ENCODE assay signal across 12 cellular contexts in genomic region chr4:90025248-90025647, GRCh38.
DNase-seq lines count a peak whose midpoint lies in the region; ATAC-seq, FAIRE-seq and TF ChIP-seq lines count a peak whose summit lies in the region.
"Had no signal": no experiment of that assay in that cellular context is flagged by ENCODE, and none has a peak within 500 bp of the region (broad histone marks: within the 10 kb centered on the region; RNA-seq: fewer than 3 reads in every experiment).

No MANE protein-coding gene starts in this region.

- H3K36me3 Mint-ChIP-seq in astrocyte (ENCODE audit: low read depth, unreplicated experiment), result no peaks in the 10 kb centered on the region

- no peak for FAIRE-seq in astrocyte (lab: Jason Lieb, UNC)
- FAIRE-seq: GM18507, keratinocyte had no signal

- no peaks in the 10 kb centered on the region for H3K27me3 Mint-ChIP-seq in astrocyte (ENCODE audit: low read depth, unreplicated experiment)

- TF ChIP-seq CTCF in HEK293 (tag by site-specific recombination; IDR thresholded peaks at IDR 0.05) (no peak), astrocyte (IDR thresholded peaks at IDR 0.05; ENCODE audit: insufficient read depth, low read depth, low read length) (peak; percentile 28), testis (IDR thresholded peaks at IDR 0.05) (peak in 1 of 3 experiments; percentile 16)

- H3K4me1 Mint-ChIP-seq in astrocyte (ENCODE audit: low read depth, unreplicated experiment), result no peaks in the 10 kb centered on the region

- DNase-seq in DMS53 treated with DMSO at 0.1 percent for 48 hours (lab: John Stamatoyannopoulos, UW; ENCODE audit: unreplicated experiment) (peak; percentile 31), astrocyte (ENCODE audit: low read depth) (no peak), medulla oblongata (ENCODE audit: extremely low spot score) (peak; percentile 28), testis (no peak), aorta (no peak), cerebellar nuclear complex (lab: John Stamatoyannopoulos, UW) (no peak)
- DNase-seq in activated T-cell treated with anti-CD3 and anti-CD28 coated beads, Interleukin-2, amount 50 U/mL, for 48 hours, result no peak
- DNase-seq: activated CD4-positive, CD25-positive, alpha-beta regulatory T cell treated with anti-CD3 and anti-CD28 coated beads, Interleukin-2, amount 50 U/mL, for 72 hours; NCI-H187 had no signal

- CTCF ChIA-PET in HEK293 (lab: Yijun Ruan, JAX), result interaction anchor here (0.7 to 1.5 kb wide), 3 partner anchors 215 to 270 kb away, joined by 3 to 4 read pairs (median 3); no protein-coding TSS in a partner anchor

- H3K4me3 ChIP-seq in HEK293 (ENCODE audit: low read depth, low read length) (no peak overlapping the region), astrocyte (ENCODE audit: insufficient read depth, low read depth, low read length) (no peak overlapping the region), testis (no peak overlapping the region), aorta (ENCODE audit: low read length in 2 of 2) (no peak overlapping the region)

- no peak overlapping the region for H3K27ac Mint-ChIP-seq in astrocyte (ENCODE audit: unreplicated experiment)

- intact Hi-C loops in testis (cut with DNase I; ENCODE audit: low total_unique reads) (no loop called here), aorta (cut with DNase I) (no loop called here)

- H4K20me1 ChIP-seq in astrocyte (ENCODE audit: insufficient read depth, low read length), result no peaks in the 10 kb centered on the region

- H3K27ac ChIP-seq in HEK293 (ENCODE audit: extremely low read depth, low read depth, low read length) (no peak overlapping the region), astrocyte (ENCODE audit: low read depth, low read length) (no peak overlapping the region), testis (no peak overlapping the region), aorta (ENCODE audit: low read depth in 1 of 2, low read length in 2 of 2) (no peak overlapping the region)

- no peak overlapping the region for H2AFZ ChIP-seq in astrocyte (ENCODE audit: low read depth, low read length)

- no peak overlapping the region for H3K4me3 Mint-ChIP-seq in astrocyte (ENCODE audit: unreplicated experiment)

- H3K4me2 ChIP-seq in astrocyte (ENCODE audit: low read length), result no peak overlapping the region

- H3K36me3 ChIP-seq in HEK293 (ENCODE audit: control insufficient read depth in 2 of 2, insufficient read depth in 1 of 2, low read length in 2 of 2) (no peaks in the 10 kb centered on the region), astrocyte (ENCODE audit: insufficient read depth, low read length) (no peaks in the 10 kb centered on the region), testis (ENCODE audit: low read depth, missing control alignments) (no peaks in the 10 kb centered on the region), aorta (ENCODE audit: control insufficient read depth in 1 of 2, insufficient read depth in 2 of 2, low read length in 1 of 2) (no peaks in the 10 kb centered on the region)

- 57 to 70% methylated on average over 1 of the region's 1 CpG for WGBS in testis, 2 donors
- 41 to 59% methylated on average over 1 of the region's 1 CpG for WGBS in aorta, 2 donors

- no peak for ATAC-seq in aorta (ENCODE audit: low FRiP score)

- H3K27me3 ChIP-seq in astrocyte (ENCODE audit: insufficient read depth, low read length), result no peaks in the 10 kb centered on the region
- no peaks in the 10 kb centered on the region for H3K27me3 ChIP-seq in testis
- no peaks in the 10 kb centered on the region for H3K27me3 ChIP-seq in aorta (ENCODE audit: control insufficient read depth in 1 of 2, insufficient read depth in 2 of 2, low read length in 1 of 2)

- H3K9ac ChIP-seq in astrocyte (ENCODE audit: low read length), result no peak overlapping the region

- TF ChIP-seq POLR2A in testis (IDR thresholded peaks at IDR 0.05), result no peak

- H3K4me1 ChIP-seq in HEK293 (ENCODE audit: control insufficient read depth, insufficient read depth, low read length) (no peaks in the 10 kb centered on the region), astrocyte (ENCODE audit: insufficient read depth, low read length) (no peaks in the 10 kb centered on the region), testis (no peaks in the 10 kb centered on the region), aorta (ENCODE audit: control insufficient read depth in 1 of 2, insufficient read depth in 2 of 2, low read length in 2 of 2) (no peaks in the 10 kb centered on the region)

- H3K79me2 ChIP-seq in astrocyte (ENCODE audit: insufficient read depth, low read length), result no peaks in the 10 kb centered on the region

- no peaks in the 10 kb centered on the region for H3K9me3 Mint-ChIP-seq in astrocyte (ENCODE audit: unreplicated experiment)

- no peaks in the 10 kb centered on the region for H3K9me3 ChIP-seq in HEK293 (ENCODE audit: control insufficient read depth, insufficient read depth, low read depth, low read length)
- H3K9me3 ChIP-seq in astrocyte (ENCODE audit: insufficient read depth, low read depth, low read length), result no peaks in the 10 kb centered on the region
- H3K9me3 ChIP-seq in testis, result no peaks in the 10 kb centered on the region
- H3K9me3 ChIP-seq in aorta (ENCODE audit: control insufficient read depth, low read length), result no peaks in the 10 kb centered on the region

- POLR2A ChIA-PET in HEK293 (lab: Yijun Ruan, JAX), result no interaction called here

TF ChIP-seq in HEK293, 187 proteins besides CTCF, POLR2A, EP300 and RAD21:
- TF ChIP-seq ZNF654 (tag by site-specific recombination; IDR thresholded peaks at IDR 0.05; ENCODE audit: low read depth) (peak; percentile 27), KLF8 (tag by site-specific recombination; IDR thresholded peaks at IDR 0.05) (no peak)

Comparison
In these comparisons a context has a peak if more than half of its experiments do, and no peak if none do; other contexts are left out.
1. DNase-seq: peak in DMS53 treated with DMSO at 0.1 percent for 48 hours (single experiment) and medulla oblongata (single experiment); none in astrocyte (single experiment), activated T-cell treated with anti-CD3 and anti-CD28 coated beads, Interleukin-2, amount 50 U/mL, for 48 hours (0 of 2), testis (single experiment), aorta (0 of 2) and cerebellar nuclear complex (0 of 2).